Comparison of ENCODE assay signal across 1 cellular context in the genomic region with DNA sequence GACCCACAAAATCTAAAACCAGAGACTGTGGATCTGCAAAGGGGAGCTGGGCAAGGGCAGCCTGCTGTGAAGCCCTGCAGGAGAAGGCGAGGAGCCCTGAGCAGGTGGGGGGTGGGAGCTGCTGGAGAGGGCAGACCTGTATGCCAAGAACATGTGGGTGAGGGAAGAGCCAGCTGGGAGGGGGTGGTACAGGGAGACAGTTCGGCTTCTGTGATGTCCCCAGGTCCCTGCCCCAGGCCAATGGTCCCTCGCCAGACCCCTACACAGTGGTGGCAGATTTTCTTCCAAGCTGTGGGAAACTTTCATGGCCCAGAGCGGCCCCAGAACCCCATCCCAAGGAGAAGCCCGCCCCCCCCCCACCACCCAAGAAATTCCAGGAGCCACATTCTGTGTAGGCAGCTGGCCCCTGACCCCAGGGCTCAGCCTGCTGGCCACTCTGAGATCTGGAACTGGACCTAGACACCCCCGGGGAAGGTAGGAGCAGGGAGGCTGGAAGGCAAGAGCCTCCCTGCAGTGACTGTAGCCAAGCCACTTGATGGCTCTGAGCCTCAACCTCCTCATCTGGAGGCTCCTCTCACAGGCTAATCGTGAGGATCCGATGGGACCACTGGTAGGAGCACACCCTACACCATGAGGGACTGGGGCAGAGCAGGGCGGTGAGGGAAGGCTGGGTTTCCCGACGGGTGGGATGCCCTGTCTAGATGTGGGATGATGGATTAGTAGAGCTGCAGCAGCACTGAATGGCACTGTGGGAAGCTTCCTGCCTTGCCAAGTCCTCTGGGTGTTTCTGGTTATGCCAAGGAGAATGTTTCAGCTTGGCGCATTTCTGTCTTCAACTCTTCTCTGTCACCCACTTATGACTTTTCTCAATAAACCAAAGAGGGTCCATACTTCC.
TF ChIP-seq lines count a peak whose summit lies in the region.

No MANE protein-coding gene starts in this region.

TF ChIP-seq in IMR-90, 13 proteins besides CTCF, POLR2A, EP300 and RAD21:
- TF ChIP-seq, protein P1, sequence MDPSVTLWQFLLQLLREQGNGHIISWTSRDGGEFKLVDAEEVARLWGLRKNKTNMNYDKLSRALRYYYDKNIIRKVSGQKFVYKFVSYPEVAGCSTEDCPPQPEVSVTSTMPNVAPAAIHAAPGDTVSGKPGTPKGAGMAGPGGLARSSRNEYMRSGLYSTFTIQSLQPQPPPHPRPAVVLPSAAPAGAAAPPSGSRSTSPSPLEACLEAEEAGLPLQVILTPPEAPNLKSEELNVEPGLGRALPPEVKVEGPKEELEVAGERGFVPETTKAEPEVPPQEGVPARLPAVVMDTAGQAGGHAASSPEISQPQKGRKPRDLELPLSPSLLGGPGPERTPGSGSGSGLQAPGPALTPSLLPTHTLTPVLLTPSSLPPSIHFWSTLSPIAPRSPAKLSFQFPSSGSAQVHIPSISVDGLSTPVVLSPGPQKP (IDR thresholded peaks at IDR 0.05; ENCODE audit: borderline replicate concordance, low read depth, low read length): no peak
- TF ChIP-seq FOS (IDR thresholded peaks at IDR 0.05; ENCODE audit: low read depth, low read length) (no peak), MAFK (IDR thresholded peaks at IDR 0.05; ENCODE audit: low read depth, low read length) (no peak), NFE2L2 (IDR thresholded peaks at IDR 0.05; ENCODE audit: low read depth, low read length) (no peak), RCOR1 (IDR thresholded peaks at IDR 0.05; ENCODE audit: insufficient replicate concordance, low read length) (no peak), CHD1 (IDR thresholded peaks at IDR 0.05; ENCODE audit: low read depth, low read length) (no peak), RFX5 (IDR thresholded peaks at IDR 0.05; ENCODE audit: low read depth, low read length) (no peak), MXI1 (IDR thresholded peaks at IDR 0.05; ENCODE audit: borderline replicate concordance, low read depth, low read length) (no peak), BHLHE40 (IDR thresholded peaks at IDR 0.05; ENCODE audit: low read depth, low read length) (no peak), MAZ (IDR thresholded peaks at IDR 0.05; ENCODE audit: borderline replicate concordance, low read depth, low read length) (no peak), SMC3 (IDR thresholded peaks at IDR 0.05; ENCODE audit: low read depth, low read length) (no peak), CEBPB (IDR thresholded peaks at IDR 0.05; ENCODE audit: low read depth, low read length) (no peak)
- TF ChIP-seq, protein P2, sequence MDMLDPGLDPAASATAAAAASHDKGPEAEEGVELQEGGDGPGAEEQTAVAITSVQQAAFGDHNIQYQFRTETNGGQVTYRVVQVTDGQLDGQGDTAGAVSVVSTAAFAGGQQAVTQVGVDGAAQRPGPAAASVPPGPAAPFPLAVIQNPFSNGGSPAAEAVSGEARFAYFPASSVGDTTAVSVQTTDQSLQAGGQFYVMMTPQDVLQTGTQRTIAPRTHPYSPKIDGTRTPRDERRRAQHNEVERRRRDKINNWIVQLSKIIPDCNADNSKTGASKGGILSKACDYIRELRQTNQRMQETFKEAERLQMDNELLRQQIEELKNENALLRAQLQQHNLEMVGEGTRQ (IDR thresholded peaks at IDR 0.05; ENCODE audit: low read depth, low read length): no peak
